Comparison of ENCODE assay signal across 1 cellular context in genomic region chr16:21637032-21637968, GRCh38.
A peak's percentile ranks its signal among the peaks of the same experiment; 100 is the strongest.
TF ChIP-seq lines count a peak whose summit lies in the region.

No MANE protein-coding gene starts in this region.

TF ChIP-seq in K562, 482 proteins besides CTCF, POLR2A, EP300 and RAD21:
- no peak for TF ChIP-seq MAFF (IDR thresholded peaks at IDR 0.05; ENCODE audit: low read length)
- TF ChIP-seq TRIM25 (IDR thresholded peaks at IDR 0.05; ENCODE audit: borderline replicate concordance) = no peak
- peak; percentile 40 to 52; a peak in 3 of 4 replicates for TF ChIP-seq KDM1A (IDR thresholded peaks at IDR 0.05)
- peak; percentile 56 for TF ChIP-seq POLR2G (IDR thresholded peaks at IDR 0.05; ENCODE audit: low read depth, low read length)
- TF ChIP-seq NR0B1 (IDR thresholded peaks at IDR 0.05; ENCODE audit: partially characterized antibody) = no peak
- TF ChIP-seq FOSL1 (tag; conservative IDR thresholded peaks at IDR 0.05) = no peak
- TF ChIP-seq EWSR1 (IDR thresholded peaks at IDR 0.05; ENCODE audit: borderline replicate concordance, low read depth, partially characterized antibody) = no peak
- TF ChIP-seq NFYB (IDR thresholded peaks at IDR 0.05; ENCODE audit: extremely low read depth, insufficient read length) = peak; percentile 56
- TF ChIP-seq MTA2 (IDR thresholded peaks at IDR 0.05; ENCODE audit: low read depth) = no peak
- TF ChIP-seq HDAC8 (tag; IDR thresholded peaks at IDR 0.05) = no peak
